ENCODE assay signal across 29 cellular contexts in genomic region chr19:805600-806550, GRCh38. TPM values are rescaled to one million over a fixed set of nuclear protein-coding genes. Genes with fewer than 3 reads are reported as not detected.
A peak's percentile ranks its signal among the peaks of the same experiment; 100 is the strongest.
DNase-seq lines count a peak whose midpoint lies in the region; ATAC-seq, FAIRE-seq and TF ChIP-seq lines count a peak whose summit lies in the region.
"Had no signal": no experiment of that assay in that cellular context is flagged by ENCODE, and none has a peak within 500 bp of the region (broad histone marks: within the 10 kb centered on the region; RNA-seq: fewer than 3 reads in every experiment).

No MANE protein-coding gene starts in this region.

- POLR2A ChIA-PET in WTC11 (lab: Charles Lee) = no interaction called here

- no peak for TF ChIP-seq CTCF in WTC11 (IDR thresholded peaks at IDR 0.05)
- no peak for TF ChIP-seq CTCF in neural cell (IDR thresholded peaks at IDR 0.05; ENCODE audit: poor library complexity, severe bottlenecking)

- H3K4me1 Mint-ChIP-seq in WTC11 = peaks cover 23% of the 10 kb centered on the region

- H3K79me2 ChIP-seq in neural cell (replicated peaks; ENCODE audit: insufficient read depth, low read length) = peaks cover 34% of the 10 kb centered on the region

- no peaks in the 10 kb centered on the region for H3K27me3 ChIP-seq in neural cell (ENCODE audit: insufficient read depth, low read depth, low read length)
- H3K27me3 ChIP-seq: esophagus squamous epithelium, gastrocnemius medialis, ovary, SJCRH30 had no signal

- H3K9ac ChIP-seq in neural cell (ENCODE audit: low read length) = no peak overlapping the region

- DNase-seq in 8988T (peak; percentile 44), GM12891 (ENCODE audit: insufficient read length, low spot score) (no peak), WTC11 (ENCODE audit: low spot score) (no peak), anterior cingulate cortex (lab: John Stamatoyannopoulos, UW) (no peak), SHP77 treated with DMSO at 0.1 percent for 48 hours (lab: John Stamatoyannopoulos, UW) (no peak), nucleus accumbens (lab: John Stamatoyannopoulos, UW) (no peak)
- DNase-seq: activated CD4-positive, alpha-beta T cell treated with anti-CD3 and anti-CD28 coated beads, Interleukin-2, amount 10 ng/mL, durations not matched to agents 24 days and 14 days; CD4-positive, CD25-positive, alpha-beta regulatory T cell; effector memory CD4-positive, alpha-beta T cell; esophagus squamous epithelium; gastrocnemius medialis; hypothalamus; Karpas-422; mesenchymal stem cell; NCI-H187 treated with DMSO at 0.1 percent for 48 hours; NCI-H2227 treated with DMSO at 0.1 percent for 48 hours; PC-9; SJCRH30; stimulated activated CD4-positive, alpha-beta T cell treated with anti-CD3 and anti-CD28 coated beads, Interleukin-4, amount 100 ng/mL, for 24 hours had no signal

- TF ChIP-seq POLR2A in GM12891 (IDR thresholded peaks at IDR 0.05; ENCODE audit: low read depth, low read length) = no peak; the same call in 1 of the 2 replicates

- H2AFZ ChIP-seq in neural cell (ENCODE audit: low read depth, low read length) = no peak overlapping the region
- H2AFZ ChIP-seq: PC-9 had no signal

- H3K9me3 ChIP-seq in neural cell (ENCODE audit: low read length) = no peaks in the 10 kb centered on the region
- H3K9me3 ChIP-seq: esophagus squamous epithelium, gastrocnemius medialis, ovary, SJCRH30 had no signal

- TF ChIP-seq EP300 in neural cell (conservative IDR thresholded peaks at IDR 0.05; ENCODE audit: poor library complexity, severe bottlenecking) = no peak

- H4K20me1 ChIP-seq in neural cell (ENCODE audit: insufficient read depth) = peaks cover 32% of the 10 kb centered on the region

- H3K9me3 Mint-ChIP-seq in WTC11 = no peaks in the 10 kb centered on the region
- H3K9me3 Mint-ChIP-seq: activated CD4-positive, alpha-beta T cell treated with anti-CD3 and anti-CD28 coated beads, Interleukin-2, amount 10 ng/mL, durations not matched to agents 24 days and 14 days; activated naive CD8-positive, alpha-beta T cell treated with anti-CD3 and anti-CD28 coated beads, Interleukin-2, amount 10 ng/mL, durations not matched to agents 7 days and 5 days; activated T-helper 17 cell treated with anti-CD3 and anti-CD28 coated beads, Interleukin-2, amount 50 U/mL, for 72 hours had no signal

- TF ChIP-seq RAD21 in neural cell (conservative IDR thresholded peaks at IDR 0.05) = no peak

- no peaks in the 10 kb centered on the region for H3K36me3 ChIP-seq in neural cell (ENCODE audit: insufficient read depth, low read length)
- H3K36me3 ChIP-seq: ovary had no signal

- no peaks in the 10 kb centered on the region for H3F3A ChIP-seq in neural cell (ENCODE audit: insufficient read depth, low read length, poor library complexity, severe bottlenecking)

- CTCF ChIA-PET in WTC11 (lab: Charles Lee) = interaction anchor here (1.4 kb wide), 1 partner anchor 33 kb away, joined by 3 read pairs; no protein-coding TSS in a partner anchor

- H3K4me3 Mint-ChIP-seq in WTC11 = no peak overlapping the region
- H3K4me3 Mint-ChIP-seq: activated CD4-positive, alpha-beta T cell treated with anti-CD3 and anti-CD28 coated beads, Interleukin-2, amount 10 ng/mL, durations not matched to agents 24 days and 14 days; activated naive CD8-positive, alpha-beta T cell treated with anti-CD3 and anti-CD28 coated beads, Interleukin-2, amount 10 ng/mL, durations not matched to agents 7 days and 5 days; activated T-helper 17 cell treated with anti-CD3 and anti-CD28 coated beads, Interleukin-2, amount 50 U/mL, for 72 hours had no signal

- no peaks in the 10 kb centered on the region for H3K27me3 Mint-ChIP-seq in WTC11 (ENCODE audit: low read depth)
- H3K27me3 Mint-ChIP-seq: activated CD4-positive, alpha-beta T cell treated with anti-CD3 and anti-CD28 coated beads, Interleukin-2, amount 10 ng/mL, durations not matched to agents 24 days and 14 days; activated naive CD8-positive, alpha-beta T cell treated with anti-CD3 and anti-CD28 coated beads, Interleukin-2, amount 10 ng/mL, durations not matched to agents 7 days and 5 days; activated T-helper 17 cell treated with anti-CD3 and anti-CD28 coated beads, Interleukin-2, amount 50 U/mL, for 72 hours; CD4-positive, CD25-positive, alpha-beta regulatory T cell had no signal

- no peak overlapping the region for H3K27ac ChIP-seq in neural cell (ENCODE audit: low read length)
- H3K27ac ChIP-seq: esophagus squamous epithelium, gastrocnemius medialis, ovary, PC-9, SJCRH30 had no signal

- H3K36me3 Mint-ChIP-seq in WTC11 = peaks cover 57% of the 10 kb centered on the region

- no peaks in the 10 kb centered on the region for H3K9me2 ChIP-seq in neural cell (ENCODE audit: insufficient read depth, low read length)

- H3K4me2 ChIP-seq in neural cell (ENCODE audit: low read length) = no peak overlapping the region
- H3K4me2 ChIP-seq: PC-9 had no signal

- H3K27ac Mint-ChIP-seq in WTC11 = no peak overlapping the region
- H3K27ac Mint-ChIP-seq: activated CD4-positive, alpha-beta T cell treated with anti-CD3 and anti-CD28 coated beads, Interleukin-2, amount 10 ng/mL, durations not matched to agents 24 days and 14 days; activated naive CD8-positive, alpha-beta T cell treated with anti-CD3 and anti-CD28 coated beads, Interleukin-2, amount 10 ng/mL, durations not matched to agents 7 days and 5 days; activated T-helper 17 cell treated with anti-CD3 and anti-CD28 coated beads, Interleukin-2, amount 50 U/mL, for 72 hours; CD4-positive, CD25-positive, alpha-beta regulatory T cell had no signal

- no peak overlapping the region for H3K4me3 ChIP-seq in neural cell (ENCODE audit: low read length)
- H3K4me3 ChIP-seq: esophagus squamous epithelium, gastrocnemius medialis, ovary, PC-9, SJCRH30 had no signal

- ATAC-seq in WTC11 = peak; percentile 15
- ATAC-seq: activated T-helper 17 cell treated with anti-CD3 and anti-CD28 coated beads, Interleukin-2, amount 50 U/mL, for 72 hours; gastrocnemius medialis had no signal

- no peak for FAIRE-seq in GM12891 (lab: Jason Lieb, UNC)
- FAIRE-seq: keratinocyte had no signal

TF ChIP-seq in GM12891, 5 proteins besides CTCF, POLR2A, EP300 and RAD21:
- TF ChIP-seq POU2F2 (IDR thresholded peaks at IDR 0.05; ENCODE audit: low read depth, low read length) (no peak), POLR2AphosphoS5 (IDR thresholded peaks at IDR 0.05; ENCODE audit: low read depth, low read length) (0 out of 2 replicates have a peak, but pooled peaks have one; percentile 22)

TF ChIP-seq in WTC11, 78 proteins besides CTCF, POLR2A, EP300 and RAD21 (continues in another document):
- TF ChIP-seq FOXP1 (CRISPR knock-in tag; IDR thresholded peaks at IDR 0.05; ENCODE audit: borderline replicate concordance) (no peak), ATF6 (CRISPR knock-in tag; IDR thresholded peaks at IDR 0.05) (no peak)

TF ChIP-seq in neural cell, 6 proteins besides CTCF, POLR2A, EP300 and RAD21:
- peak; percentile 9 for TF ChIP-seq POLR2AphosphoS5 (IDR thresholded peaks at IDR 0.05)
- no peak for TF ChIP-seq REST (IDR thresholded peaks at IDR 0.05; ENCODE audit: borderline replicate concordance)
- TF ChIP-seq EZH2 (IDR thresholded peaks at IDR 0.05; ENCODE audit: borderline replicate concordance, insufficient read depth, low read length, poor library complexity, severe bottlenecking) = no peak
- TF ChIP-seq MXI1 (conservative IDR thresholded peaks at IDR 0.05; ENCODE audit: poor library complexity, severe bottlenecking) = no peak
- no peak for TF ChIP-seq SMC3 (conservative IDR thresholded peaks at IDR 0.05; ENCODE audit: poor library complexity)
- no peak for TF ChIP-seq TAF1 (IDR thresholded peaks at IDR 0.05; ENCODE audit: low read depth)
TF ChIP-seq in neural cell: peak in this region for 1.

RNA-seq across cellular contexts. Expression of gene PTBP1, which starts 8.6 kb away (rescaled TPM):
- 196 TPM for polyA plus RNA-seq in GM12891 (2012; ENCODE audit: low read depth, missing spikeins)
- 663 to 692 TPM (median 680 TPM) in 3 replicates for total RNA-seq in WTC11 (2021)
- polyA plus RNA-seq in neural cell = 27.3 and 39.0 TPM in 2 replicates
- polyA minus RNA-seq in neural cell = 33.3 and 36.5 TPM in 2 replicates

RNA-seq across cellular contexts. Expression of gene PLPPR3, which starts 15.9 kb away (rescaled TPM):
- 0.15 TPM for polyA plus RNA-seq in GM12891 (2012; ENCODE audit: low read depth, missing spikeins)
- total RNA-seq in WTC11 (2021) = 60.6 to 86.8 TPM (median 83.9 TPM) in 3 replicates
- polyA plus RNA-seq in neural cell = 239 and 275 TPM in 2 replicates
- polyA minus RNA-seq in neural cell = 261 and 333 TPM in 2 replicates
- total RNA-seq: activated CD4-positive, alpha-beta T cell treated with anti-CD3 and anti-CD28 coated beads, Interleukin-2, amount 10 ng/mL, durations not matched to agents 24 days and 14 days; activated naive CD8-positive, alpha-beta T cell treated with anti-CD3 and anti-CD28 coated beads, Interleukin-2, amount 10 ng/mL, durations not matched to agents 7 days and 5 days; activated T-helper 17 cell treated with anti-CD3 and anti-CD28 coated beads, Interleukin-2, amount 50 U/mL, for 72 hours; CD4-positive, CD25-positive, alpha-beta regulatory T cell; esophagus squamous epithelium; gastrocnemius medialis; HT1080; SJCRH30; T-helper 1 cell treated with Interleukin-12 subunit alpha and Interleukin-12 subunit beta and Interleukin-4 antibody, amounts not matched to agents 30 ng/mL and 1 ng/mL, for 36 hours; ureter had no signal
- polyA plus RNA-seq: CD4-positive, CD25-positive, alpha-beta regulatory T cell; keratinocyte had no signal

RNA-seq across cellular contexts. Expression of gene AZU1, which starts 21.8 kb away (rescaled TPM):
- 0.10 TPM for polyA plus RNA-seq in GM12891 (2012; ENCODE audit: low read depth, missing spikeins)
- 1.2 to 3.3 TPM (median 2.5 TPM) in 3 replicates for total RNA-seq in WTC11 (2021)
- 1.0 and 1.1 TPM in 2 replicates for polyA plus RNA-seq in neural cell
- not detected in 2 replicates for polyA minus RNA-seq in neural cell
- total RNA-seq: activated CD4-positive, alpha-beta T cell treated with anti-CD3 and anti-CD28 coated beads, Interleukin-2, amount 10 ng/mL, durations not matched to agents 24 days and 14 days; esophagus squamous epithelium; G401; gastrocnemius medialis; HT1080; PC-9; SJCRH30; T-helper 1 cell treated with Interleukin-12 subunit alpha and Interleukin-12 subunit beta and Interleukin-4 antibody, amounts not matched to agents 30 ng/mL and 1 ng/mL, for 36 hours; ureter had no signal
- polyA plus RNA-seq: CD4-positive, CD25-positive, alpha-beta regulatory T cell; keratinocyte had no signal

RNA-seq across cellular contexts. Expression of gene PRTN3, which starts 34.9 kb away (rescaled TPM):
- polyA plus RNA-seq in GM12891 (2012; ENCODE audit: low read depth, missing spikeins) = not detected
- 0.53 to 0.82 TPM (median 0.61 TPM) in 3 replicates for total RNA-seq in WTC11 (2021)
- 0.54 TPM in 1 of 2 replicates, not detected in the other for polyA plus RNA-seq in neural cell
- polyA minus RNA-seq in neural cell = not detected in 2 replicates
- total RNA-seq: activated CD4-positive, alpha-beta T cell treated with anti-CD3 and anti-CD28 coated beads, Interleukin-2, amount 10 ng/mL, durations not matched to agents 24 days and 14 days; activated naive CD8-positive, alpha-beta T cell treated with anti-CD3 and anti-CD28 coated beads, Interleukin-2, amount 10 ng/mL, durations not matched to agents 7 days and 5 days; activated T-helper 17 cell treated with anti-CD3 and anti-CD28 coated beads, Interleukin-2, amount 50 U/mL, for 72 hours; CD4-positive, CD25-positive, alpha-beta regulatory T cell; chondrocyte; esophagus squamous epithelium; G401; HT1080; PC-9; SJCRH30; T-helper 1 cell treated with Interleukin-12 subunit alpha and Interleukin-12 subunit beta and Interleukin-4 antibody, amounts not matched to agents 30 ng/mL and 1 ng/mL, for 36 hours; ureter had no signal
- polyA plus RNA-seq: CD4-positive, CD25-positive, alpha-beta regulatory T cell; keratinocyte; ovary had no signal

RNA-seq across cellular contexts. Expression of gene ELANE, which starts 46.2 kb away (rescaled TPM):
- polyA plus RNA-seq in GM12891 (2012; ENCODE audit: low read depth, missing spikeins) = not detected
- not detected in 3 replicates for total RNA-seq in WTC11 (2021)
- polyA plus RNA-seq in neural cell = not detected in 2 replicates
- not detected in 2 replicates for polyA minus RNA-seq in neural cell
- total RNA-seq: activated CD4-positive, alpha-beta T cell treated with anti-CD3 and anti-CD28 coated beads, Interleukin-2, amount 10 ng/mL, durations not matched to agents 24 days and 14 days; activated naive CD8-positive, alpha-beta T cell treated with anti-CD3 and anti-CD28 coated beads, Interleukin-2, amount 10 ng/mL, durations not matched to agents 7 days and 5 days; activated T-helper 17 cell treated with anti-CD3 and anti-CD28 coated beads, Interleukin-2, amount 50 U/mL, for 72 hours; CD4-positive, CD25-positive, alpha-beta regulatory T cell; chondrocyte; G401; HT1080; PC-9; SJCRH30; T-helper 1 cell treated with Interleukin-12 subunit alpha and Interleukin-12 subunit beta and Interleukin-4 antibody, amounts not matched to agents 30 ng/mL and 1 ng/mL, for 36 hours had no signal
- polyA plus RNA-seq: CD4-positive, CD25-positive, alpha-beta regulatory T cell; keratinocyte had no signal
